ENCODE assay signal across 17 cellular contexts in genomic region chr21:45388011-45388521, GRCh38. TPM values are rescaled to one million over a fixed set of nuclear protein-coding genes. Genes with fewer than 3 reads are reported as not detected.
DNase-seq lines count a peak whose midpoint lies in the region; ATAC-seq and TF ChIP-seq lines count a peak whose summit lies in the region.
"Had no signal": no experiment of that assay in that cellular context is flagged by ENCODE, and none has a peak within 500 bp of the region (broad histone marks: within the 10 kb centered on the region; RNA-seq: fewer than 3 reads in every experiment).

No MANE protein-coding gene starts in this region.

- no peak overlapping the region for H2BK12ac ChIP-seq in H9 (ENCODE audit: insufficient read length, low read depth, low read length)

- H2BK5ac ChIP-seq in H9 (ENCODE audit: insufficient read length, low read length) = no peak overlapping the region

- TF ChIP-seq POLR2A in thyroid gland (IDR thresholded peaks at IDR 0.05) = no peak

- H4K5ac ChIP-seq in H9 (ENCODE audit: insufficient read length, low read depth, low read length) = no peak overlapping the region

- H3K27ac Mint-ChIP-seq in H9 = no peak overlapping the region
- no peak overlapping the region for H3K27ac Mint-ChIP-seq in effector memory CD8-positive, alpha-beta T cell
- H3K27ac Mint-ChIP-seq: activated naive CD8-positive, alpha-beta T cell had no signal

- H3K4me1 Mint-ChIP-seq in H9 = peaks cover 4 to 6% of the 10 kb centered on the region in 2 experiments; a peak in 1 of 4 replicates
- no peaks in the 10 kb centered on the region for H3K4me1 Mint-ChIP-seq in effector memory CD8-positive, alpha-beta T cell (ENCODE audit: low read depth in 2 of 2)

- H3K4me3 ChIP-seq in thyroid gland (replicated peaks in 1 of 3) = no peak overlapping the region

- H3K9me3 ChIP-seq in thyroid gland (no peaks in the 10 kb centered on the region), H9 (ENCODE audit: control insufficient read depth, low read depth, low read length) (no peaks in the 10 kb centered on the region)

- ATAC-seq in Right ventricle myocardium inferior (peak; percentile 42), GM19467 (IDR thresholded peaks at IDR 0.05; ENCODE audit: unreplicated experiment) (no peak), HG03460 (IDR thresholded peaks at IDR 0.05; ENCODE audit: unreplicated experiment) (no peak)
- no peak for ATAC-seq in effector memory CD8-positive, alpha-beta T cell (replicated peaks)
- ATAC-seq: foreskin keratinocyte; HCT116; stimulated activated naive CD8-positive, alpha-beta T cell treated with anti-CD3 and anti-CD28 coated beads, Interleukin-15, Interleukin-2, amounts not matched to agents 100 U/mL and 50 U/mL, for 24 hours had no signal

- no peak overlapping the region for H4K91ac ChIP-seq in H9 (ENCODE audit: insufficient read length, low read depth, low read length)

- H3K4me2 ChIP-seq in H9 (ENCODE audit: insufficient read depth, insufficient read length, low read length) = no peak overlapping the region

- H3K14ac ChIP-seq in H9 (ENCODE audit: insufficient read depth, low read length) = no peak overlapping the region; the same call in 1 of the 2 replicates

- DNase-seq in Right ventricle myocardium inferior (ENCODE audit: missing footprints) (peak; percentile 71), mesenteric fat pad (ENCODE audit: low spot score) (peak; percentile 85), thyroid gland (no peak), H9 (no peak)
- DNase-seq in effector memory CD8-positive, alpha-beta T cell = no peak
- DNase-seq: central memory CD4-positive, alpha-beta T cell; DMS 273 treated with DMSO at 0.1 percent for 48 hours; effector memory CD4-positive, alpha-beta T cell; foreskin keratinocyte; nucleus accumbens; stimulated activated CD4-positive, alpha-beta T cell treated with anti-CD3 and anti-CD28 coated beads, Interleukin-12 subunit alpha, Interleukin-12 subunit beta, amount 100 ng/mL, for 4 hours; stimulated activated naive CD8-positive, alpha-beta T cell treated with anti-CD3 and anti-CD28 coated beads, Interleukin-15, Interleukin-2, amounts not matched to agents 100 U/mL and 50 U/mL, for 24 hours had no signal

- no peaks in the 10 kb centered on the region for H3K27me3 ChIP-seq in thyroid gland
- H3K27me3 ChIP-seq in H9 (ENCODE audit: insufficient read depth, low read length) = no peaks in the 10 kb centered on the region

- TF ChIP-seq CTCF in thyroid gland (IDR thresholded peaks at IDR 0.05) (no peak), H9 (conservative IDR thresholded peaks at IDR 0.05) (no peak)

- H3K27me3 Mint-ChIP-seq in H9 (ENCODE audit: low read depth) = peaks cover 9% of the 10 kb centered on the region; the same call in 1 of the 2 replicates
- peaks cover 39 to 80% of the 10 kb centered on the region in 2 donors for H3K27me3 Mint-ChIP-seq in effector memory CD8-positive, alpha-beta T cell

- intact Hi-C loops in Right ventricle myocardium inferior (cut with DNase I) = no loop called here
- intact Hi-C loops in thyroid gland (cut with DNase I) = no loop called here

- H3K9ac ChIP-seq in H9 (ENCODE audit: extremely low read depth, insufficient read length, low read length) = no peak overlapping the region

- H3K79me2 ChIP-seq in H9 (ENCODE audit: insufficient read depth, low read length) = no peaks in the 10 kb centered on the region

- H3K36me3 ChIP-seq in thyroid gland = no peaks in the 10 kb centered on the region

- no peak overlapping the region for H3K56ac ChIP-seq in H9 (ENCODE audit: insufficient read length, low read depth, low read length)

- no peak overlapping the region for H4K8ac ChIP-seq in H9 (replicated peaks; ENCODE audit: insufficient read length, low read depth, low read length)

- H4K20me1 ChIP-seq in H9 (ENCODE audit: control insufficient read depth, insufficient read depth, insufficient read length) = no peaks in the 10 kb centered on the region

- no peaks in the 10 kb centered on the region for H3K79me1 ChIP-seq in H9 (ENCODE audit: insufficient read depth, low read depth, low read length, poor library complexity, severe bottlenecking)

- H3T11ph ChIP-seq in H9 (ENCODE audit: low read length) = no peak overlapping the region

- H2BK20ac ChIP-seq in H9 (ENCODE audit: low read depth, low read length, poor library complexity, severe bottlenecking) = no peak overlapping the region

- no peak overlapping the region for H2BK120ac ChIP-seq in H9 (ENCODE audit: low read depth, low read length, poor library complexity, severe bottlenecking)

- H3K18ac ChIP-seq in H9 (ENCODE audit: insufficient read length, low read depth, low read length) = no peak overlapping the region

- no peak overlapping the region for H3K4me3 Mint-ChIP-seq in H9
- H3K4me3 Mint-ChIP-seq in effector memory CD8-positive, alpha-beta T cell = no peak overlapping the region
- H3K4me3 Mint-ChIP-seq: activated naive CD8-positive, alpha-beta T cell had no signal

- no peaks in the 10 kb centered on the region for H3K9me3 Mint-ChIP-seq in H9
- H3K9me3 Mint-ChIP-seq in effector memory CD8-positive, alpha-beta T cell = no peaks in the 10 kb centered on the region

- no peaks in the 10 kb centered on the region for H3K23me2 ChIP-seq in H9 (ENCODE audit: insufficient read length, low read depth, low read length, poor library complexity, severe bottlenecking)

- H3K4ac ChIP-seq in H9 (ENCODE audit: low read depth, low read length) = no peak overlapping the region

- H3K27ac ChIP-seq in thyroid gland = peak overlapping the region in 2 of 3 donors; percentile 18 to 73
- H3K27ac ChIP-seq in H9 (ENCODE audit: insufficient read length, low read depth, low read length) = no peak overlapping the region
- H3K27ac ChIP-seq: foreskin keratinocyte had no signal

- H2BK15ac ChIP-seq in H9 (ENCODE audit: low read depth, low read length) = no peak overlapping the region

- H3K4me1 ChIP-seq in thyroid gland (peaks cover 0 to 32% of the 10 kb centered on the region in 2 donors), H9 (ENCODE audit: insufficient read depth, low read length) (no peaks in the 10 kb centered on the region)
- H3K4me1 ChIP-seq: foreskin keratinocyte had no signal

- no peak overlapping the region for H3K23ac ChIP-seq in H9 (ENCODE audit: insufficient read length, low read depth, low read length)

- H2AK5ac ChIP-seq in H9 (ENCODE audit: insufficient read length, low read length) = no peak overlapping the region

- 81 to 86% methylated on average over 7 of the region's 7 CpGs for WGBS in thyroid gland, 2 donors
- WGBS in H9 (ENCODE audit: extremely low coverage, insufficient read length, low lambda C conversion rate) = no CpG with 5 or more reads among the region's 7 CpGs

- no peak overlapping the region for H2AFZ ChIP-seq in H9 (ENCODE audit: low read length)

- H3K36me3 Mint-ChIP-seq in H9 (ENCODE audit: insufficient read depth in 1 of 3, low read depth in 3 of 3) = no peaks in the 10 kb centered on the region
- peaks cover 3% of the 10 kb centered on the region for H3K36me3 Mint-ChIP-seq in effector memory CD8-positive, alpha-beta T cell (ENCODE audit: insufficient read depth)
- H3K36me3 Mint-ChIP-seq: activated naive CD8-positive, alpha-beta T cell had no signal

TF ChIP-seq in PFSK-1, 5 proteins besides CTCF, POLR2A, EP300 and RAD21:
- TF ChIP-seq FOXP2 (optimal IDR thresholded peaks at IDR 0.05; ENCODE audit: borderline replicate concordance, extremely low read depth, extremely low read length, insufficient read depth) (no peak), TAF1 (IDR thresholded peaks at IDR 0.05; ENCODE audit: borderline replicate concordance, insufficient read depth, low read length) (no peak), REST (IDR thresholded peaks at IDR 0.05; ENCODE audit: insufficient read depth in 1 of 2, low read depth in 2 of 2, low read length in 2 of 2) (peak; percentile 74 to 84)

RNA-seq across cellular contexts. Expression of gene COL18A1, which starts 16.9 kb away (rescaled TPM):
- 80.9 TPM for polyA plus RNA-seq in PFSK-1 (2012; ENCODE audit: insufficient read length, low read depth)
- 51.6 TPM for total RNA-seq in Right ventricle myocardium inferior
- 79.8 TPM for total RNA-seq in mesenteric fat pad
- 100 to 1,000 TPM; 105 to 264 (median 238) TPM for total RNA-seq in thyroid gland
- 232 and 234 TPM in 2 replicates for total RNA-seq in H9 (2021)

Comparison
In these comparisons a context has a peak if more than half of its experiments do, and no peak if none do; other contexts are left out.
1. DNase-seq: peak in Right ventricle myocardium inferior (single experiment) and mesenteric fat pad (single experiment); none in thyroid gland (0 of 2), H9 (single experiment) and effector memory CD8-positive, alpha-beta T cell (0 of 3).